8 cellular contexts compared by ENCODE assay signal in genomic region chr5:128905225-128906110, GRCh38. TPM values are rescaled to one million over a fixed set of nuclear protein-coding genes. Genes with fewer than 3 reads are reported as not detected.
A peak's percentile ranks its signal among the peaks of the same experiment; 100 is the strongest.
DNase-seq lines count a peak whose midpoint lies in the region; ATAC-seq, FAIRE-seq and TF ChIP-seq lines count a peak whose summit lies in the region.

No MANE protein-coding gene starts in this region.

- H3K27me3 Mint-ChIP-seq in Calu3 (ENCODE audit: unreplicated experiment), result no peaks in the 10 kb centered on the region

- BruUV-seq in Calu3 (replicated peaks; lab: Mats Ljungman, UMichigan), result no TSS peak

- FAIRE-seq in pancreas (lab: Jason Lieb, UNC), result peak; percentile 95

- peak; percentile 81 for ATAC-seq in GM18873 (IDR thresholded peaks at IDR 0.05; ENCODE audit: low FRiP score, unreplicated experiment)
- ATAC-seq in HG03045 (IDR thresholded peaks at IDR 0.05; ENCODE audit: unreplicated experiment), result peak; percentile 85
- peak; percentile 89 for ATAC-seq in foreskin keratinocyte
- peak; percentile 53 to 92 (median 88) for ATAC-seq in pancreas

- CTCF ChIA-PET in Calu3 (lab: Charles Lee), result interaction anchor here (0.5 to 2.3 kb wide), 10 partner anchors 19 to 671 kb away, joined by 3 to 14 read pairs (median 4); partner anchors contain the start of gene ISOC1

- H3K4me1 ChIP-seq in foreskin keratinocyte, result no peaks in the 10 kb centered on the region
- H3K4me1 ChIP-seq in pancreas, result no peaks in the 10 kb centered on the region

- no peak overlapping the region for H3K27ac Mint-ChIP-seq in Calu3 (ENCODE audit: unreplicated experiment)

- no peaks in the 10 kb centered on the region for H3K4me1 Mint-ChIP-seq in Calu3 (ENCODE audit: low read depth, unreplicated experiment)

- no peaks in the 10 kb centered on the region for H3K36me3 ChIP-seq in pancreas

- 32 to 40% methylated on average over 5 of the region's 5 CpGs for WGBS in pancreas, 2 donors

- H3K27ac ChIP-seq in foreskin keratinocyte (no peak overlapping the region), pancreas (no peak overlapping the region)

- intact Hi-C loops in Calu3 (cut with micrococcal nuclease; ENCODE audit: unreplicated experiment), result loop anchor here (1.0 to 2.0 kb wide), 6 partner anchors 148 to 863 kb away; no protein-coding TSS in a partner anchor
- intact Hi-C loops in pancreas (cut with DNase I), result loop anchor here in 1 of 3 donors (10.0 kb wide), 1 partner anchor 859 kb away; no protein-coding TSS in a partner anchor

- H3K9me3 ChIP-seq in pancreas, result no peaks in the 10 kb centered on the region

- peak; percentile 45 for TF ChIP-seq CTCF in Calu3 (IDR thresholded peaks at IDR 0.05; ENCODE audit: unreplicated experiment)
- TF ChIP-seq CTCF in foreskin keratinocyte (conservative IDR thresholded peaks at IDR 0.05), result peak; percentile 93
- TF ChIP-seq CTCF in pancreas (IDR thresholded peaks at IDR 0.05), result peak; percentile 37 to 70 (median 62)

- no peaks in the 10 kb centered on the region for H3K9me3 Mint-ChIP-seq in Calu3 (ENCODE audit: low read depth, unreplicated experiment)

- H3K36me3 Mint-ChIP-seq in Calu3 (ENCODE audit: insufficient read depth, unreplicated experiment), result no peaks in the 10 kb centered on the region

- H3K4me3 ChIP-seq in pancreas, result no peak overlapping the region

- H3K27me3 ChIP-seq in foreskin keratinocyte, result no peaks in the 10 kb centered on the region
- no peaks in the 10 kb centered on the region for H3K27me3 ChIP-seq in pancreas

- DNase-seq in Calu3 (peak; percentile 63), NCI-H2196 treated with DMSO at 0.1 percent for 48 hours (lab: John Stamatoyannopoulos, UW; ENCODE audit: unreplicated experiment) (peak; percentile 1), foreskin keratinocyte (peak in 1 of 2 donors; percentile 41), pancreas (peak in 3 of 6 donors; percentile 10 to 30 (median 18))
- DNase-seq in activated CD4-positive, alpha-beta T cell treated with anti-CD3 and anti-CD28 coated beads, Interleukin-2, amount 50 U/mL, for 48 hours, result peak; percentile 13 to 25
- no peak for DNase-seq in NK-92 treated with Interleukin-12 subunit alpha and Interleukin-12 subunit beta, amount 100 ng/mL, for 24 hours (lab: John Stamatoyannopoulos, UW)

- H3K4me3 Mint-ChIP-seq in Calu3 (ENCODE audit: low read depth, unreplicated experiment), result no peak overlapping the region

RNA-seq across cellular contexts. Expression of gene SLC27A6, which starts 59.8 kb away (rescaled TPM):
- total RNA-seq in Calu3 (2022) (not detected in 2 replicates), foreskin keratinocyte (2.6 and 6.9 TPM in 2 replicates), pancreas (under 1 TPM; 0.03 to 0.22 (median 0.13) TPM)
- polyA plus RNA-seq in foreskin keratinocyte (1.2 and 2.8 TPM in 2 replicates), pancreas (under 1 TPM; 0.04 to 0.61 TPM)
